Comparison of ENCODE assay signal across 8 cellular contexts in genomic region chr12:10214131-10214876, GRCh38.
DNase-seq lines count a peak whose midpoint lies in the region; ATAC-seq and TF ChIP-seq lines count a peak whose summit lies in the region.

No MANE protein-coding gene starts in this region.

- no peak for ATAC-seq in HG03521 (IDR thresholded peaks at IDR 0.05; ENCODE audit: unreplicated experiment)
- no peak for ATAC-seq in GM21723 (IDR thresholded peaks at IDR 0.05; ENCODE audit: unreplicated experiment)

- peak overlapping the region; percentile 83 for H3K4me3 ChIP-seq in fibroblast of mammary gland (ENCODE audit: control insufficient read depth, low read depth, low read length)

- no peak for TF ChIP-seq CTCF in fibroblast of mammary gland (conservative IDR thresholded peaks at IDR 0.05; ENCODE audit: control insufficient read depth, insufficient read depth, low read depth, low read length)

- peak; percentile 7 for DNase-seq in NCI-H2227 treated with DMSO at 0.1 percent for 48 hours (lab: John Stamatoyannopoulos, UW)
- DNase-seq in NCI-H2227 (lab: John Stamatoyannopoulos, UW; ENCODE audit: unreplicated experiment), result no peak
- peak; percentile 15 to 60 for DNase-seq in SW 1271 (lab: John Stamatoyannopoulos, UW)
- peak; percentile 54 for DNase-seq in fibroblast of mammary gland (ENCODE audit: low read depth)
- peak; percentile 46 for DNase-seq in pons (ENCODE audit: low spot score)
- no peak for DNase-seq in NOMO-1 treated with DMSO at 0.1 percent for 48 hours (lab: John Stamatoyannopoulos, UW; ENCODE audit: unreplicated experiment)

Comparison
In these comparisons a context has a peak if more than half of its experiments do, and no peak if none do; other contexts are left out.
1. DNase-seq: peak in NCI-H2227 treated with DMSO at 0.1 percent for 48 hours (single experiment), SW 1271 (2 of 2), fibroblast of mammary gland (single experiment) and pons (single experiment); none in NCI-H2227 (single experiment) and NOMO-1 treated with DMSO at 0.1 percent for 48 hours (single experiment).